ENCODE assay signal across 10 cellular contexts in genomic region chr12:97308576-97309198, GRCh38.
DNase-seq lines count a peak whose midpoint lies in the region; ATAC-seq and TF ChIP-seq lines count a peak whose summit lies in the region.
"Had no signal": no experiment of that assay in that cellular context is flagged by ENCODE, and none has a peak within 500 bp of the region (broad histone marks: within the 10 kb centered on the region; RNA-seq: fewer than 3 reads in every experiment).

No MANE protein-coding gene starts in this region.

- no peak overlapping the region for H2BK15ac ChIP-seq in H9 (ENCODE audit: low read depth, low read length)

- H3K4me1 ChIP-seq in H9 (ENCODE audit: insufficient read depth, low read length) (peaks cover 6% of the 10 kb centered on the region; the same call in 1 of the 2 replicates), left lung (peaks cover 0 to 4% of the 10 kb centered on the region in 2 donors)
- H3K4me1 ChIP-seq: SJSA1 had no signal

- peaks cover 2 to 5% of the 10 kb centered on the region in 2 experiments; a peak in 3 of 5 replicates for H3K9me3 Mint-ChIP-seq in H9
- H3K9me3 Mint-ChIP-seq: naive thymus-derived CD8-positive, alpha-beta T cell had no signal

- H3K9me3 ChIP-seq in H9 (ENCODE audit: control insufficient read depth, low read depth, low read length) (no peaks in the 10 kb centered on the region), left lung (no peaks in the 10 kb centered on the region)
- H3K9me3 ChIP-seq: SJSA1 had no signal

- in situ Hi-C loops in astrocyte of the spinal cord (cut with HindIII; ENCODE audit: low sequenced_read_pairs), result no loop called here

- no peak overlapping the region for H3K4ac ChIP-seq in H9 (ENCODE audit: low read depth, low read length)

- no peak overlapping the region for H3K27ac Mint-ChIP-seq in H9

- H4K20me1 ChIP-seq in H9 (ENCODE audit: control insufficient read depth, insufficient read depth, insufficient read length), result no peaks in the 10 kb centered on the region

- H2AK5ac ChIP-seq in H9 (ENCODE audit: insufficient read length, low read length), result no peak overlapping the region

- no peak overlapping the region for H2BK20ac ChIP-seq in H9 (ENCODE audit: low read depth, low read length, poor library complexity, severe bottlenecking)

- peaks cover 0 to 4% (median 0%) of the 10 kb centered on the region in 3 experiments; a peak in 1 of 7 replicates for H3K36me3 Mint-ChIP-seq in H9 (ENCODE audit: insufficient read depth in 1 of 3, low read depth in 3 of 3)
- H3K36me3 Mint-ChIP-seq: naive thymus-derived CD8-positive, alpha-beta T cell had no signal

- H3T11ph ChIP-seq in H9 (ENCODE audit: low read length), result no peak overlapping the region

- no peak overlapping the region for H3K4me2 ChIP-seq in H9 (ENCODE audit: insufficient read depth, insufficient read length, low read length)

- H3K27ac ChIP-seq in H9 (ENCODE audit: insufficient read length, low read depth, low read length), result no peak overlapping the region
- H3K27ac ChIP-seq in left lung, result no peak overlapping the region
- H3K27ac ChIP-seq: SJSA1 had no signal

- ATAC-seq in left lung, result peak; percentile 76
- ATAC-seq in HG02884 (IDR thresholded peaks at IDR 0.05; ENCODE audit: unreplicated experiment), result no peak
- ATAC-seq in HG02610 (IDR thresholded peaks at IDR 0.05; ENCODE audit: unreplicated experiment), result no peak

- no CpG with 5 or more reads among the region's 1 CpG for WGBS in H9 (ENCODE audit: extremely low coverage, insufficient read length, low lambda C conversion rate)

- no peak overlapping the region for H2BK120ac ChIP-seq in H9 (ENCODE audit: low read depth, low read length, poor library complexity, severe bottlenecking)

- intact Hi-C loops in left lung (cut with DNase I), result loop anchor here in 1 of 2 donors (10.0 kb wide), 1 partner anchor 314 kb away; no protein-coding TSS in a partner anchor

- peaks cover 29 to 32% of the 10 kb centered on the region in 2 experiments for H3K4me1 Mint-ChIP-seq in H9

- H4K5ac ChIP-seq in H9 (ENCODE audit: insufficient read length, low read depth, low read length), result no peak overlapping the region

- H3K4me3 ChIP-seq in astrocyte of the spinal cord (ENCODE audit: low read depth, low read length), result no peak overlapping the region
- H3K4me3 ChIP-seq in left lung, result no peak overlapping the region
- H3K4me3 ChIP-seq: SJSA1 had no signal

- no peak overlapping the region for H2BK5ac ChIP-seq in H9 (ENCODE audit: insufficient read length, low read length)

- no peak overlapping the region for H3K18ac ChIP-seq in H9 (ENCODE audit: insufficient read length, low read depth, low read length)

- no peak overlapping the region for H4K8ac ChIP-seq in H9 (replicated peaks; ENCODE audit: insufficient read length, low read depth, low read length)

- DNase-seq in CMK (ENCODE audit: low read depth) (peak; percentile 37), H9 (no peak), NCI-H2227 treated with DMSO at 0.1 percent for 48 hours (lab: John Stamatoyannopoulos, UW) (peak; percentile 22), astrocyte of the spinal cord (ENCODE audit: low read depth, low spot score) (peak; percentile 62), left lung (no peak), HuH-7 (ENCODE audit: low spot score) (no peak)

- no peaks in the 10 kb centered on the region for H3K79me1 ChIP-seq in H9 (ENCODE audit: insufficient read depth, low read depth, low read length, poor library complexity, severe bottlenecking)

- H3K56ac ChIP-seq in H9 (ENCODE audit: insufficient read length, low read depth, low read length), result no peak overlapping the region

- no peak overlapping the region for H3K14ac ChIP-seq in H9 (ENCODE audit: insufficient read depth, low read length)

- no peak overlapping the region for H3K4me3 Mint-ChIP-seq in H9
- H3K4me3 Mint-ChIP-seq: naive thymus-derived CD8-positive, alpha-beta T cell had no signal

- peak; percentile 80 for TF ChIP-seq CTCF in H9 (conservative IDR thresholded peaks at IDR 0.05)
- TF ChIP-seq CTCF in astrocyte of the spinal cord (IDR thresholded peaks at IDR 0.05; ENCODE audit: low read depth, low read length), result peak; percentile 73
- peak; percentile 59 to 79 for TF ChIP-seq CTCF in left lung (IDR thresholded peaks at IDR 0.05)

- H2AFZ ChIP-seq in H9 (ENCODE audit: low read length), result no peak overlapping the region

- no peak overlapping the region for H2BK12ac ChIP-seq in H9 (ENCODE audit: insufficient read length, low read depth, low read length)

- peaks cover 24% of the 10 kb centered on the region for H3K27me3 Mint-ChIP-seq in H9 (ENCODE audit: low read depth)

- no peaks in the 10 kb centered on the region for H3K36me3 ChIP-seq in left lung
- H3K36me3 ChIP-seq: SJSA1 had no signal

- H3K27me3 ChIP-seq in H9 (ENCODE audit: insufficient read depth, low read length), result no peaks in the 10 kb centered on the region; the same call in 1 of the 2 replicates
- H3K27me3 ChIP-seq in left lung, result no peaks in the 10 kb centered on the region
- H3K27me3 ChIP-seq: SJSA1 had no signal

- H3K23ac ChIP-seq in H9 (ENCODE audit: insufficient read length, low read depth, low read length), result no peak overlapping the region

- H3K9ac ChIP-seq in H9 (ENCODE audit: extremely low read depth, insufficient read length, low read length), result no peak overlapping the region

- no peak overlapping the region for H4K91ac ChIP-seq in H9 (ENCODE audit: insufficient read length, low read depth, low read length)

- no peaks in the 10 kb centered on the region for H3K79me2 ChIP-seq in H9 (ENCODE audit: insufficient read depth, low read length)

- no peaks in the 10 kb centered on the region for H3K23me2 ChIP-seq in H9 (ENCODE audit: insufficient read length, low read depth, low read length, poor library complexity, severe bottlenecking)

Comparison
In these comparisons a context has a peak if more than half of its experiments do, and no peak if none do; other contexts are left out.
1. DNase-seq: peak in CMK (single experiment), NCI-H2227 treated with DMSO at 0.1 percent for 48 hours (single experiment) and astrocyte of the spinal cord (single experiment); none in H9 (single experiment), left lung (0 of 2) and HuH-7 (single experiment).
2. Peak in every context shown above with its lines, with median percentiles within 50 percentile points of each other: CTCF ChIP-seq.